ENCODE assay signal across 18 cellular contexts in the genomic region with DNA sequence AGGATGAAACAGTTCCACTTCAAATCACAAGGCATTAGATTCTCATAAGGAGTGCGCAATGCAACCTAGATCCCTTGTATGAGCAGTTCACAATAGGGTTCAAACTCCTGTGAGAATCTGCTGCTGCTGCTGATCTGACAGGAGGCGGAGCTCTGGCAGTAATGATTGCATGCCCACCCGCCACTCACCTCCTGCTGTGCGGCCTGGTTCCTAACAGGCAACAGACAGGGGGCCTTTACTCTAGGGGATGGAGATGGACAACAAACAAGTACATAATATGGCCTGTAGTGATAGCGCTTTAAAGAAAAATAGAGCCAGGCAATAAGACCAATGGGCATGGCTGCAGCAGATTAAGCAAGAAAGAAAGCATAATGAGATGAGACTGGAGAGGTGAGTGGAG. TPM values are rescaled to one million over a fixed set of nuclear protein-coding genes. Genes with fewer than 3 reads are reported as not detected.
"Had no signal": no experiment of that assay in that cellular context is flagged by ENCODE, and none has a peak within 500 bp of the region (broad histone marks: within the 10 kb centered on the region; RNA-seq: fewer than 3 reads in every experiment).

No MANE protein-coding gene starts in this region.

- H3K4me3 Mint-ChIP-seq: dendritic cell treated with granulocyte-macrophage colony-stimulating factor and Interleukin-4, amounts not matched to agents 40 ng/mL and 50 ng/mL, for 4 days; effector memory CD8-positive, alpha-beta T cell; nephron progenitor cell had no signal

- H3K27ac ChIP-seq: hepatocyte, sigmoid colon, skin epidermis had no signal

- ATAC-seq: effector memory CD8-positive, alpha-beta T cell; left colon; left ventricle myocardium superior had no signal

- H3K4me3 ChIP-seq: hepatocyte, lung, sigmoid colon, skin epidermis had no signal

- H3K36me3 Mint-ChIP-seq: naive B cell had no signal

- H3K27me3 ChIP-seq: hepatocyte, sigmoid colon had no signal

- H3K9me3 Mint-ChIP-seq: dendritic cell treated with granulocyte-macrophage colony-stimulating factor and Interleukin-4, amounts not matched to agents 40 ng/mL and 50 ng/mL, for 4 days; effector memory CD8-positive, alpha-beta T cell; naive B cell; nephron progenitor cell had no signal

- H2AFZ ChIP-seq: hepatocyte had no signal

- H3K27ac Mint-ChIP-seq: dendritic cell treated with granulocyte-macrophage colony-stimulating factor and Interleukin-4, amounts not matched to agents 40 ng/mL and 50 ng/mL, for 4 days; effector memory CD8-positive, alpha-beta T cell; nephron progenitor cell had no signal

- H3K36me3 ChIP-seq: sigmoid colon had no signal

- H3K4me2 ChIP-seq: hepatocyte had no signal

- H3K9me3 ChIP-seq: sigmoid colon had no signal

- DNase-seq: effector memory CD8-positive, alpha-beta T cell; foreskin melanocyte; head of caudate nucleus; left colon; left ventricle myocardium superior; mesendoderm; naive B cell; nephron progenitor cell; posterior cingulate gyrus; sigmoid colon; stimulated activated CD4-positive, alpha-beta T cell treated with anti-CD3 and anti-CD28 coated beads, Interleukin-2, amount 100 ng/mL, for 24 hours; stimulated activated CD4-positive, alpha-beta T cell treated with anti-CD3 and anti-CD28 coated beads, Interleukin-4, amount 100 ng/mL, for 4 hours; stimulated activated naive CD4-positive, alpha-beta T cell treated with Interleukin-2 at 50 U/mL for 16 hours; trophoblast cell had no signal

RNA-seq across cellular contexts. Expression of gene TMEM217, which starts 3.1 kb away (rescaled TPM):
- total RNA-seq: left ventricle myocardium superior had no signal
